Comparison of ENCODE assay signal across 8 cellular contexts in genomic region chr19:47391510-47392223, GRCh38. TPM values are rescaled to one million over a fixed set of nuclear protein-coding genes. Genes with fewer than 3 reads are reported as not detected.
DNase-seq lines count a peak whose midpoint lies in the region; ATAC-seq and TF ChIP-seq lines count a peak whose summit lies in the region.

No MANE protein-coding gene starts in this region.

- H3K79me2 ChIP-seq in mammary epithelial cell (ENCODE audit: insufficient read depth, low read length), result no peaks in the 10 kb centered on the region

- no peak overlapping the region for H3K4me2 ChIP-seq in mammary epithelial cell (ENCODE audit: insufficient read depth, low read depth, low read length)

- H3K4me1 ChIP-seq in mammary epithelial cell (ENCODE audit: insufficient read depth, low read length), result no peaks in the 10 kb centered on the region

- H3K36me3 ChIP-seq in mammary epithelial cell (ENCODE audit: insufficient read depth, low read length), result no peaks in the 10 kb centered on the region

- H2AFZ ChIP-seq in mammary epithelial cell (ENCODE audit: low read depth, low read length), result no peak overlapping the region

- intact Hi-C loops in mammary epithelial cell (cut with micrococcal nuclease), result loop anchor here (1.0 kb wide), 2 partner anchors 95 to 107 kb away; no protein-coding TSS in a partner anchor

- CTCF ChIA-PET in mammary epithelial cell (lab: Charles Lee; ENCODE audit: low non-redundant PET), result interaction anchor here (0.6 to 0.9 kb wide), 3 partner anchors 22 to 387 kb away, joined by 3 to 4 read pairs (median 3); partner anchors contain the start of gene DHX34

- DNase-seq in NCI-H526 (lab: John Stamatoyannopoulos, UW), result peak; percentile 28 to 76
- no peak for DNase-seq in NCI-H526 treated with DMSO at 0.1 percent for 48 hours (lab: John Stamatoyannopoulos, UW)
- DNase-seq in NCI-H2107 treated with DMSO at 0.1 percent for 48 hours (lab: John Stamatoyannopoulos, UW; ENCODE audit: unreplicated experiment), result peak; percentile 48
- DNase-seq in mammary epithelial cell, result peak; percentile 51
- peak; percentile 85 for DNase-seq in islet precursor cell
- DNase-seq in stimulated activated CD4-positive, alpha-beta T cell treated with anti-CD3 and anti-CD28 coated beads, Interleukin-1b, Interleukin-23, amount 100 ng/mL, for 4 hours (ENCODE audit: low read depth in 2 of 2), result peak; percentile 79 to 83

- TF ChIP-seq CTCF in WI38 (IDR thresholded peaks at IDR 0.05; ENCODE audit: low read depth, low read length) (peak; percentile 91), mammary epithelial cell (conservative IDR thresholded peaks at IDR 0.05 in 1 of 2, IDR thresholded peaks at IDR 0.05 in 1 of 2; ENCODE audit: extremely low read depth in 1 of 2, insufficient read depth in 1 of 2, low read depth in 1 of 2, low read length in 2 of 2) (peak; percentile 90 to 91)

- H3K4me3 ChIP-seq in WI38 (ENCODE audit: low read depth, low read length) (no peak overlapping the region), mammary epithelial cell (replicated peaks in 1 of 3; ENCODE audit: insufficient read depth in 1 of 3, low read depth in 2 of 3, low read length in 3 of 3) (no peak overlapping the region)

- no peaks in the 10 kb centered on the region for H4K20me1 ChIP-seq in mammary epithelial cell (ENCODE audit: insufficient read depth, low read length)

- no peak for ATAC-seq in GM18520 (IDR thresholded peaks at IDR 0.05; ENCODE audit: unreplicated experiment)

- no peak overlapping the region for H3K9ac ChIP-seq in mammary epithelial cell (ENCODE audit: insufficient read depth, low read length)

- H3K27ac ChIP-seq in mammary epithelial cell (ENCODE audit: insufficient read depth, low read depth, low read length), result no peak overlapping the region

- in situ Hi-C loops in mammary epithelial cell (cut with MboI; ENCODE audit: low sequenced_read_pairs in 2 of 2), result loop anchor here in 1 of 2 donors (5.0 kb wide), 1 partner anchor 94 kb away; no protein-coding TSS in a partner anchor

- WGBS in mammary epithelial cell (ENCODE audit: low coverage, missing lambda C conversion rate), result 22% methylated on average over 12 of the region's 15 CpGs

- dilution Hi-C loops in mammary epithelial cell (cut with HindIII; ENCODE audit: low sequenced_read_pairs), result no loop called here

- no peaks in the 10 kb centered on the region for H3K27me3 ChIP-seq in mammary epithelial cell (ENCODE audit: insufficient read depth, low read length)

- no TSS peak for BruUV-seq in mammary epithelial cell (replicated peaks; lab: Mats Ljungman, UMichigan)

- H3K9me3 ChIP-seq in mammary epithelial cell (replicated peaks; ENCODE audit: insufficient read depth, low read length), result no peaks in the 10 kb centered on the region

RNA-seq across cellular contexts. Expression of gene MEIS3, which starts 27.7 kb away (rescaled TPM):
- total RNA-seq in mammary epithelial cell, result 10 to 100 TPM in 1 of 2 donors, 1 to 10 TPM in 1; 7.0 to 25.9 TPM
- polyA plus RNA-seq in mammary epithelial cell, result 3.3 TPM
- 4.6 TPM for polyA minus RNA-seq in mammary epithelial cell

RNA-seq across cellular contexts. Expression of gene DHX34, which starts 42.6 kb away (rescaled TPM):
- total RNA-seq in mammary epithelial cell, result 10 to 100 TPM; 10.5 to 22.4 TPM
- polyA plus RNA-seq in mammary epithelial cell, result 11.3 TPM
- 9.8 TPM for polyA minus RNA-seq in mammary epithelial cell

RNA-seq across cellular contexts. Expression of gene C5AR2, which starts 59.7 kb away (rescaled TPM):
- under 1 TPM in 1 of 2 donors, not detected in 1; 0.09 TPM for total RNA-seq in mammary epithelial cell
- 0.06 TPM for polyA plus RNA-seq in mammary epithelial cell
- not detected for polyA minus RNA-seq in mammary epithelial cell
